Comparison of ENCODE assay signal across 1 cellular context in the genomic region with DNA sequence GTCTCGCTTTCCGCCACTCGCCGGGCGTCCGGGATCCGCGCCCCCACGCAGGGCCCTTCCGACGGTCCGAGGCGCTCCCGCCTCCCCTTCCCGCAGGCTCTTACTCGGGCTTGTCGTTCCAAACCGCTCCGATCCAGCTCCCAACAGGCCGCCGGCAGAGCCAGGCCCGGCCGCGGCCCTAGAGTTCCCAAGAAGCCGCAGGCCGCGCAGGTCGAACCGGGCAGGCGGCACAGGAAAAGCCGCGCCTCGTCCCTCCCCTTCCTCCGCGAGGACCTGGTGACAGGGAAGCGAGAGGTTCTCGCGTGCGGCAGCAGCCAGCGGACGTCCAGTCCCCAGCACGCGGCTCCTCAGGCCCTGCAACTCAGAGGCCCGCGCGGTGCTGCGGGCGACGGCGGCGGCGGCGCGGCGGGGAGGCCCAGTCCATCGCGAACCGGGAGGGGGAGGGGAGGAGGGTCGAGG.
TF ChIP-seq lines count a peak whose summit lies in the region.

No MANE protein-coding gene starts in this region.

TF ChIP-seq in HEK293, 187 proteins besides CTCF, POLR2A, EP300 and RAD21 (continued from another document):
- TF ChIP-seq, protein P1, sequence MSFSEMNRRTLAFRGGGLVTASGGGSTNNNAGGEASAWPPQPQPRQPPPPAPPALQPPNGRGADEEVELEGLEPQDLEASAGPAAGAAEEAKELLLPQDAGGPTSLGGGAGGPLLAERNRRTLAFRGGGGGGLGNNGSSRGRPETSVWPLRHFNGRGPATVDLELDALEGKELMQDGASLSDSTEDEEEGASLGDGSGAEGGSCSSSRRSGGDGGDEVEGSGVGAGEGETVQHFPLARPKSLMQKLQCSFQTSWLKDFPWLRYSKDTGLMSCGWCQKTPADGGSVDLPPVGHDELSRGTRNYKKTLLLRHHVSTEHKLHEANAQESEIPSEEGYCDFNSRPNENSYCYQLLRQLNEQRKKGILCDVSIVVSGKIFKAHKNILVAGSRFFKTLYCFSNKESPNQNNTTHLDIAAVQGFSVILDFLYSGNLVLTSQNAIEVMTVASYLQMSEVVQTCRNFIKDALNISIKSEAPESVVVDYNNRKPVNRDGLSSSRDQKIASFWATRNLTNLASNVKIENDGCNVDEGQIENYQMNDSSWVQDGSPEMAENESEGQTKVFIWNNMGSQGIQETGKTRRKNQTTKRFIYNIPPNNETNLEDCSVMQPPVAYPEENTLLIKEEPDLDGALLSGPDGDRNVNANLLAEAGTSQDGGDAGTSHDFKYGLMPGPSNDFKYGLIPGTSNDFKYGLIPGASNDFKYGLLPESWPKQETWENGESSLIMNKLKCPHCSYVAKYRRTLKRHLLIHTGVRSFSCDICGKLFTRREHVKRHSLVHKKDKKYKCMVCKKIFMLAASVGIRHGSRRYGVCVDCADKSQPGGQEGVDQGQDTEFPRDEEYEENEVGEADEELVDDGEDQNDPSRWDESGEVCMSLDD (tag by site-specific recombination; IDR thresholded peaks at IDR 0.05), result 0 out of 2 replicates have a peak, but pooled peaks have one; percentile 27
- no peak for TF ChIP-seq BCL11A (tag by site-specific recombination; IDR thresholded peaks at IDR 0.05; ENCODE audit: low read depth)
- TF ChIP-seq ZNF354C (tag by site-specific recombination; IDR thresholded peaks at IDR 0.05; ENCODE audit: borderline replicate concordance, low read depth), result no peak
- TF ChIP-seq ZNF623 (tag by site-specific recombination; IDR thresholded peaks at IDR 0.05), result no peak
- no peak for TF ChIP-seq ZNF223 (tag by site-specific recombination; IDR thresholded peaks at IDR 0.05)
- TF ChIP-seq ZNF510 (tag by site-specific recombination; IDR thresholded peaks at IDR 0.05; ENCODE audit: insufficient replicate concordance), result no peak
- TF ChIP-seq ZXDB (tag by site-specific recombination; IDR thresholded peaks at IDR 0.05), result peak; percentile 8
- no peak for TF ChIP-seq ZNF426 (tag by site-specific recombination; IDR thresholded peaks at IDR 0.05)
- no peak for TF ChIP-seq HOXA7 (CRISPR knock-in tag; IDR thresholded peaks at IDR 0.05; ENCODE audit: borderline replicate concordance)
- TF ChIP-seq ZNF16 (tag by site-specific recombination; IDR thresholded peaks at IDR 0.05; ENCODE audit: low read depth), result no peak
- peak; percentile 44 for TF ChIP-seq ZNF146 (tag by site-specific recombination; IDR thresholded peaks at IDR 0.05)
- TF ChIP-seq ZNF600 (tag by site-specific recombination; IDR thresholded peaks at IDR 0.05), result no peak; the same call in 1 of the 2 replicates
- peak; percentile 92 for TF ChIP-seq ZNF335 (tag by site-specific recombination; conservative IDR thresholded peaks at IDR 0.05)
- TF ChIP-seq ZNF366 (tag by site-specific recombination; conservative IDR thresholded peaks at IDR 0.05), result no peak
- TF ChIP-seq, protein P2, sequence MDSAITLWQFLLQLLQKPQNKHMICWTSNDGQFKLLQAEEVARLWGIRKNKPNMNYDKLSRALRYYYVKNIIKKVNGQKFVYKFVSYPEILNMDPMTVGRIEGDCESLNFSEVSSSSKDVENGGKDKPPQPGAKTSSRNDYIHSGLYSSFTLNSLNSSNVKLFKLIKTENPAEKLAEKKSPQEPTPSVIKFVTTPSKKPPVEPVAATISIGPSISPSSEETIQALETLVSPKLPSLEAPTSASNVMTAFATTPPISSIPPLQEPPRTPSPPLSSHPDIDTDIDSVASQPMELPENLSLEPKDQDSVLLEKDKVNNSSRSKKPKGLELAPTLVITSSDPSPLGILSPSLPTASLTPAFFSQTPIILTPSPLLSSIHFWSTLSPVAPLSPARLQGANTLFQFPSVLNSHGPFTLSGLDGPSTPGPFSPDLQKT (IDR thresholded peaks at IDR 0.05; ENCODE audit: borderline replicate concordance, low read depth, low read length), result no peak
- TF ChIP-seq ZNF660 (tag by site-specific recombination; IDR thresholded peaks at IDR 0.05), result peak; percentile 44; the same call in 1 of the 2 replicates
- peak; percentile 64 for TF ChIP-seq ZNF76 (tag by site-specific recombination; IDR thresholded peaks at IDR 0.05; ENCODE audit: borderline replicate concordance, low read depth)
- no peak for TF ChIP-seq ZNF133 (tag by site-specific recombination; IDR thresholded peaks at IDR 0.05)
